In the genomic region with DNA sequence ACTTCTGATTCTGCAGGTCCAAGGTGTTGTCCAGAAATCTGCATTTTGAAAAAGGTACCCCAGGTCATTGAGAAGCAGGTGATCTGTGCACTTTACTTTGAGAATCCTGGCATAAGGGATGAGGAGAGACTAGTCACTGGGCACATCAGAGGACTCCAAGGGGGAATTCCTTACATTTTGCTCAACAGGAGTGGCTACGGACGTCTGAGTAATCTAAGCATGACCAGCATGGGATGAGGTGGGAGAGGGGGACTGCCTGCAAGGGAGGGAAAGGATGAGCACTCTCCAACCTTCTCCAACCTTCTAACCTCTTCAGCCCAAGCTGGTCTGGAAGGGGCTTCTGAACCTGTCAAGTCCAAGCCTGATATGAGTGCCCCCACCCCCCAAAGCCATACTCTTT, we compare ENCODE assay signal across 1 cellular context.
TF ChIP-seq lines count a peak whose summit lies in the region.

No MANE protein-coding gene starts in this region.

TF ChIP-seq in SK-N-SH treated with all-trans-retinoic acid at 6 μM for 48 hours, 23 proteins besides CTCF, POLR2A, EP300 and RAD21 (continued from another document):
- TF ChIP-seq, protein P1, sequence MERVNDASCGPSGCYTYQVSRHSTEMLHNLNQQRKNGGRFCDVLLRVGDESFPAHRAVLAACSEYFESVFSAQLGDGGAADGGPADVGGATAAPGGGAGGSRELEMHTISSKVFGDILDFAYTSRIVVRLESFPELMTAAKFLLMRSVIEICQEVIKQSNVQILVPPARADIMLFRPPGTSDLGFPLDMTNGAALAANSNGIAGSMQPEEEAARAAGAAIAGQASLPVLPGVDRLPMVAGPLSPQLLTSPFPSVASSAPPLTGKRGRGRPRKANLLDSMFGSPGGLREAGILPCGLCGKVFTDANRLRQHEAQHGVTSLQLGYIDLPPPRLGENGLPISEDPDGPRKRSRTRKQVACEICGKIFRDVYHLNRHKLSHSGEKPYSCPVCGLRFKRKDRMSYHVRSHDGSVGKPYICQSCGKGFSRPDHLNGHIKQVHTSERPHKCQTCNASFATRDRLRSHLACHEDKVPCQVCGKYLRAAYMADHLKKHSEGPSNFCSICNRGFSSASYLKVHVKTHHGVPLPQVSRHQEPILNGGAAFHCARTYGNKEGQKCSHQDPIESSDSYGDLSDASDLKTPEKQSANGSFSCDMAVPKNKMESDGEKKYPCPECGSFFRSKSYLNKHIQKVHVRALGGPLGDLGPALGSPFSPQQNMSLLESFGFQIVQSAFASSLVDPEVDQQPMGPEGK (CRISPR knock-in tag; IDR thresholded peaks at IDR 0.05; ENCODE audit: borderline replicate concordance): no peak
- TF ChIP-seq TCF4 (CRISPR knock-in tag; IDR thresholded peaks at IDR 0.05; ENCODE audit: borderline replicate concordance): no peak
- no peak for TF ChIP-seq ZFP3 (CRISPR knock-in tag; IDR thresholded peaks at IDR 0.05)
- TF ChIP-seq SNAI2 (CRISPR knock-in tag; IDR thresholded peaks at IDR 0.05): no peak
- TF ChIP-seq, protein P2, sequence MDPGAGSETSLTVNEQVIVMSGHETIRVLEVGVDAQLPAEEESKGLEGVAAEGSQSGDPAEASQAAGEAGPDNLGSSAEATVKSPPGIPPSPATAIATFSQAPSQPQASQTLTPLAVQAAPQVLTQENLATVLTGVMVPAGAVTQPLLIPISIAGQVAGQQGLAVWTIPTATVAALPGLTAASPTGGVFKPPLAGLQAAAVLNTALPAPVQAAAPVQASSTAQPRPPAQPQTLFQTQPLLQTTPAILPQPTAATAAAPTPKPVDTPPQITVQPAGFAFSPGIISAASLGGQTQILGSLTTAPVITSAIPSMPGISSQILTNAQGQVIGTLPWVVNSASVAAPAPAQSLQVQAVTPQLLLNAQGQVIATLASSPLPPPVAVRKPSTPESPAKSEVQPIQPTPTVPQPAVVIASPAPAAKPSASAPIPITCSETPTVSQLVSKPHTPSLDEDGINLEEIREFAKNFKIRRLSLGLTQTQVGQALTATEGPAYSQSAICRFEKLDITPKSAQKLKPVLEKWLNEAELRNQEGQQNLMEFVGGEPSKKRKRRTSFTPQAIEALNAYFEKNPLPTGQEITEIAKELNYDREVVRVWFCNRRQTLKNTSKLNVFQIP (CRISPR knock-in tag; IDR thresholded peaks at IDR 0.05; ENCODE audit: borderline replicate concordance, low read depth): no peak
- TF ChIP-seq ISL1 (CRISPR knock-in tag; IDR thresholded peaks at IDR 0.05): no peak
- TF ChIP-seq, protein P3, sequence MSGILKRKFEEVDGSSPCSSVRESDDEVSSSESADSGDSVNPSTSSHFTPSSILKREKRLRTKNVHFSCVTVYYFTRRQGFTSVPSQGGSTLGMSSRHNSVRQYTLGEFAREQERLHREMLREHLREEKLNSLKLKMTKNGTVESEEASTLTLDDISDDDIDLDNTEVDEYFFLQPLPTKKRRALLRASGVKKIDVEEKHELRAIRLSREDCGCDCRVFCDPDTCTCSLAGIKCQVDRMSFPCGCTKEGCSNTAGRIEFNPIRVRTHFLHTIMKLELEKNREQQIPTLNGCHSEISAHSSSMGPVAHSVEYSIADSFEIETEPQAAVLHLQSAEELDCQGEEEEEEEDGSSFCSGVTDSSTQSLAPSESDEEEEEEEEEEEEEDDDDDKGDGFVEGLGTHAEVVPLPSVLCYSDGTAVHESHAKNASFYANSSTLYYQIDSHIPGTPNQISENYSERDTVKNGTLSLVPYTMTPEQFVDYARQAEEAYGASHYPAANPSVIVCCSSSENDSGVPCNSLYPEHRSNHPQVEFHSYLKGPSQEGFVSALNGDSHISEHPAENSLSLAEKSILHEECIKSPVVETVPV (CRISPR knock-in tag; IDR thresholded peaks at IDR 0.05): no peak
- no peak for TF ChIP-seq ESRRG (CRISPR knock-in tag; IDR thresholded peaks at IDR 0.05)
TF ChIP-seq in SK-N-SH treated with all-trans-retinoic acid at 6 μM for 48 hours: peak in this region for 0.
